23 cellular contexts compared by ENCODE assay signal in the genomic region with DNA sequence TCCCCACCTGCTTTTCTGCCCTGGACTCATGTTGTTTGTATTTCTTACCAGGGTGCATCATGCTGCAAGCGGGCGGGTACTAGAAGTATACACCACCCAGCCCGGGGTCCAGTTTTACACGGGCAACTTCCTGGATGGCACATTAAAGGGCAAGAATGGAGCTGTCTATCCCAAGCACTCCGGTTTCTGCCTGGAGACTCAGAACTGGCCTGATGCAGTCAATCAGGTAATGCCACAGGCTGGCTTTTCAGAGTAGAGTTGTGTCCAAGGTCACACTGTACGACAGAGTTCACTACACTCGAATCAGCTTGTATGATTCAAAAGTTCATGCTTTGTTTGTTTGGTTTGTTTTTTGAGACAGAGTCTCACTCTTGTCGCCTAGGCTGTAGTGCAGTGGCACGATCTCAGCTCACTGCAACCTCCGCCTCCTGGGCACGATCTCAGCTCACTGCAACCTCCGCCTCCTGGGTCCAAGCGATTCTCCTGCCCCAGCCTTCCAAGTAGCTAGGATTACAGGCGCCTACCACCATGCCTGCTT. TPM values are rescaled to one million over a fixed set of nuclear protein-coding genes. Genes with fewer than 3 reads are reported as not detected.
DNase-seq lines count a peak whose midpoint lies in the region; ATAC-seq, FAIRE-seq and TF ChIP-seq lines count a peak whose summit lies in the region.
"Had no signal": no experiment of that assay in that cellular context is flagged by ENCODE, and none has a peak within 500 bp of the region (broad histone marks: within the 10 kb centered on the region; RNA-seq: fewer than 3 reads in every experiment).

No MANE protein-coding gene starts in this region.

- H3K4me2 ChIP-seq in HepG2 (ENCODE audit: low read depth, low read length): peak overlapping the region; percentile 71
- H3K4me2 ChIP-seq: BLaER1 had no signal

- no peak overlapping the region for H3K4me3 Mint-ChIP-seq in activated naive CD8-positive, alpha-beta T cell treated with anti-CD3 and anti-CD28 coated beads, Interleukin-2, amount 10 ng/mL, durations not matched to agents 7 days and 5 days
- H3K4me3 Mint-ChIP-seq in activated naive CD8-positive, alpha-beta T cell treated with anti-CD3 and anti-CD28 coated beads, Interleukin-2, amount 50 U/mL, for 24 hours: no peak overlapping the region
- H3K4me3 Mint-ChIP-seq: CD8-positive, alpha-beta T cell had no signal

- H3K4me1 ChIP-seq in HepG2 (ENCODE audit: insufficient read depth, low read length): peaks cover 67% of the 10 kb centered on the region
- H3K4me1 ChIP-seq in upper lobe of right lung: peaks cover 17% of the 10 kb centered on the region
- H3K4me1 ChIP-seq: BLaER1, SJCRH30 had no signal

- intact Hi-C loops in HepG2 (cut with micrococcal nuclease; ENCODE audit: unreplicated experiment): loop anchor here (2.0 to 10.0 kb wide), 3 partner anchors 44 to 357 kb away; partner anchors contain the start of genes ATL2 and HNRNPLL
- intact Hi-C loops in upper lobe of right lung (cut with DNase I): no loop called here

- no peak overlapping the region for H2AFZ ChIP-seq in HepG2 (ENCODE audit: low read length)

- no peaks in the 10 kb centered on the region for H3K9me3 ChIP-seq in HepG2 (ENCODE audit: low read length)
- H3K9me3 ChIP-seq in upper lobe of right lung: no peaks in the 10 kb centered on the region
- H3K9me3 ChIP-seq: BLaER1, Peyer's patch, SJCRH30 had no signal

- 0 out of 2 replicates have a peak, but pooled peaks have one; percentile 28 for TF ChIP-seq RAD21 in HepG2 (CRISPR knock-in tag; IDR thresholded peaks at IDR 0.05)

- DNase-seq in DMS53 (lab: John Stamatoyannopoulos, UW): peak; percentile 19
- no peak for DNase-seq in DMS53 treated with DMSO at 0.1 percent for 48 hours (lab: John Stamatoyannopoulos, UW; ENCODE audit: unreplicated experiment)
- DNase-seq in activated naive CD8-positive, alpha-beta T cell treated with anti-CD3 and anti-CD28 coated beads, Interleukin-2, amount 10 ng/mL, durations not matched to agents 7 days and 5 days: peak; percentile 10
- DNase-seq in activated naive CD8-positive, alpha-beta T cell treated with anti-CD3 and anti-CD28 coated beads, Interleukin-2, amount 50 U/mL, for 24 hours: no peak
- DNase-seq in HepG2 (ENCODE audit: low spot score): peak; percentile 89
- peak; percentile 31 for DNase-seq in upper lobe of right lung
- no peak for DNase-seq in SK-N-DZ (ENCODE audit: low spot score)
- DNase-seq: ACHN; CD8-positive, alpha-beta T cell; DMS153; GDM1; Kasumi-1; NCI-H1694; NCI-H2081; NCI-H2171; NCI-H446; NCI-H526; Peyer's patch; SJCRH30 had no signal

- H3K27ac ChIP-seq in HepG2 (ENCODE audit: extremely low read length, insufficient read depth, low read length) (peak overlapping the region; percentile 82), upper lobe of right lung (no peak overlapping the region)
- H3K27ac ChIP-seq: 22Rv1, BLaER1, Peyer's patch, SJCRH30 had no signal

- peak overlapping the region; percentile 25 for H3K9ac ChIP-seq in HepG2 (ENCODE audit: insufficient read depth, low read depth, low read length)
- H3K9ac ChIP-seq: BLaER1 had no signal

- peaks cover 1% of the 10 kb centered on the region for H3K4me1 Mint-ChIP-seq in activated naive CD8-positive, alpha-beta T cell treated with anti-CD3 and anti-CD28 coated beads, Interleukin-2, amount 10 ng/mL, durations not matched to agents 7 days and 5 days
- H3K4me1 Mint-ChIP-seq in activated naive CD8-positive, alpha-beta T cell treated with anti-CD3 and anti-CD28 coated beads, Interleukin-2, amount 50 U/mL, for 24 hours: no peaks in the 10 kb centered on the region

- POLR2A ChIA-PET in activated naive CD8-positive, alpha-beta T cell treated with anti-CD3 and anti-CD28 coated beads, Interleukin-2, amount 10 ng/mL, durations not matched to agents 7 days and 5 days (lab: Charles Lee): interaction anchor here (0.9 to 1.0 kb wide), 2 partner anchors 9 to 19 kb away, joined by 3 to 4 read pairs; partner anchors contain the start of gene SRSF7
- POLR2A ChIA-PET in HepG2 (lab: Yijun Ruan, JAX): interaction anchor here (0.9 to 5.5 kb wide), 14 partner anchors 10 to 150 kb away, joined by 3 to 92 read pairs (median 4); partner anchors contain the start of genes GALM, HNRNPLL and SRSF7

- no peaks in the 10 kb centered on the region for H3K79me2 ChIP-seq in HepG2 (ENCODE audit: insufficient read depth, low read length)

- peak in 1 of 2 experiments; percentile 65; a peak in 2 of 4 replicates for TF ChIP-seq EP300 in HepG2 (IDR thresholded peaks at IDR 0.05; ENCODE audit: low read depth in 2 of 2, low read length in 2 of 2)
- TF ChIP-seq EP300 in HepG2 (CRISPR knock-in tag; IDR thresholded peaks at IDR 0.05; ENCODE audit: borderline replicate concordance): no peak

- H3K9me3 Mint-ChIP-seq in activated naive CD8-positive, alpha-beta T cell treated with anti-CD3 and anti-CD28 coated beads, Interleukin-2, amount 10 ng/mL, durations not matched to agents 7 days and 5 days: no peaks in the 10 kb centered on the region
- no peaks in the 10 kb centered on the region for H3K9me3 Mint-ChIP-seq in activated naive CD8-positive, alpha-beta T cell treated with anti-CD3 and anti-CD28 coated beads, Interleukin-2, amount 50 U/mL, for 24 hours
- H3K9me3 Mint-ChIP-seq: CD8-positive, alpha-beta T cell had no signal

- no peak for ATAC-seq in activated naive CD8-positive, alpha-beta T cell treated with anti-CD3 and anti-CD28 coated beads, Interleukin-2, amount 10 ng/mL, durations not matched to agents 7 days and 5 days (ENCODE audit: low read depth)
- no peak for ATAC-seq in activated naive CD8-positive, alpha-beta T cell treated with anti-CD3 and anti-CD28 coated beads, Interleukin-2, amount 50 U/mL, for 24 hours
- peak; percentile 87 for ATAC-seq in HepG2
- ATAC-seq in upper lobe of right lung: no peak
- ATAC-seq in HG02623 (IDR thresholded peaks at IDR 0.05; ENCODE audit: unreplicated experiment): no peak
- ATAC-seq: CD8-positive, alpha-beta T cell had no signal

- 16% methylated on average over 14 of the region's 14 CpGs for WGBS in HepG2 (ENCODE audit: low lambda C conversion rate)

- H3K27me3 ChIP-seq in HepG2 (ENCODE audit: control insufficient read depth in 1 of 2, insufficient read depth in 2 of 2, low read length in 2 of 2) (no peaks in the 10 kb centered on the region), upper lobe of right lung (no peaks in the 10 kb centered on the region)
- H3K27me3 ChIP-seq: BLaER1, Peyer's patch, SJCRH30 had no signal

- TF ChIP-seq POLR2A in HepG2 (IDR thresholded peaks at IDR 0.05; ENCODE audit: insufficient read depth in 1 of 2, low read depth in 2 of 2, low read length in 2 of 2): no peak

- no peaks in the 10 kb centered on the region for H4K20me1 ChIP-seq in HepG2 (ENCODE audit: insufficient read depth, low read length)

- in situ Hi-C loops in HepG2 (cut with HindIII; ENCODE audit: extremely low pct_ligation_motif_present, low pct_unique_long_range_greater_than_20kb): loop anchor here (25.0 kb wide), 1 partner anchor 419 kb away; no protein-coding TSS in a partner anchor

- H3K36me3 Mint-ChIP-seq in activated naive CD8-positive, alpha-beta T cell treated with anti-CD3 and anti-CD28 coated beads, Interleukin-2, amount 10 ng/mL, durations not matched to agents 7 days and 5 days: peaks cover 14% of the 10 kb centered on the region
- H3K36me3 Mint-ChIP-seq in activated naive CD8-positive, alpha-beta T cell treated with anti-CD3 and anti-CD28 coated beads, Interleukin-2, amount 50 U/mL, for 24 hours (ENCODE audit: low read depth): peaks cover 17% of the 10 kb centered on the region

- FAIRE-seq in HepG2 (lab: Jason Lieb, UNC): peak; percentile 98
- FAIRE-seq: GM18507 had no signal

- CTCF ChIA-PET in HepG2 (lab: Yijun Ruan, JAX; ENCODE audit: low intra/inter-chr PET ratio, low total read pairs): no interaction called here

- H3K36me3 ChIP-seq in HepG2 (replicated peaks in 1 of 2; ENCODE audit: control insufficient read depth in 1 of 2, insufficient read depth in 2 of 2, low read length in 2 of 2): peaks cover 20 to 23% of the 10 kb centered on the region in 2 experiments
- H3K36me3 ChIP-seq in upper lobe of right lung: peaks cover 39% of the 10 kb centered on the region

- no peak overlapping the region for H3K27ac Mint-ChIP-seq in activated naive CD8-positive, alpha-beta T cell treated with anti-CD3 and anti-CD28 coated beads, Interleukin-2, amount 10 ng/mL, durations not matched to agents 7 days and 5 days
- no peak overlapping the region for H3K27ac Mint-ChIP-seq in activated naive CD8-positive, alpha-beta T cell treated with anti-CD3 and anti-CD28 coated beads, Interleukin-2, amount 50 U/mL, for 24 hours
- H3K27ac Mint-ChIP-seq: CD8-positive, alpha-beta T cell had no signal

- no TSS peak for BruUV-seq in HepG2 (replicated peaks; lab: Mats Ljungman, UMichigan)

- TF ChIP-seq CTCF in HepG2 (CRISPR knock-in tag; IDR thresholded peaks at IDR 0.05) (peak; percentile 24; the same call in 1 of the 2 replicates), upper lobe of right lung (IDR thresholded peaks at IDR 0.05) (no peak)

- no peaks in the 10 kb centered on the region for H3K27me3 Mint-ChIP-seq in activated naive CD8-positive, alpha-beta T cell treated with anti-CD3 and anti-CD28 coated beads, Interleukin-2, amount 10 ng/mL, durations not matched to agents 7 days and 5 days
- no peaks in the 10 kb centered on the region for H3K27me3 Mint-ChIP-seq in activated naive CD8-positive, alpha-beta T cell treated with anti-CD3 and anti-CD28 coated beads, Interleukin-2, amount 50 U/mL, for 24 hours

- H3K4me3 ChIP-seq in HepG2 (replicated peaks in 1 of 3; ENCODE audit: insufficient read depth in 1 of 3, low read depth in 2 of 3, low read length in 3 of 3) (peak overlapping the region in 1 of 3 experiments; percentile 27; a peak in 2 of 6 replicates), upper lobe of right lung (no peak overlapping the region)
- H3K4me3 ChIP-seq: BLaER1, Peyer's patch, SJCRH30 had no signal

RNA-seq across cellular contexts. Expression of gene SRSF7, which starts 19.4 kb away (rescaled TPM):
- total RNA-seq in activated naive CD8-positive, alpha-beta T cell treated with anti-CD3 and anti-CD28 coated beads, Interleukin-2, amount 10 ng/mL, durations not matched to agents 7 days and 5 days: 100 to 1,000 TPM; 315 to 318 TPM
- total RNA-seq in HepG2 (2016; rRNA removed; fragmentation: Illumina TruSeq; extraction: Trizol): 275 and 377 TPM in 2 replicates
- total RNA-seq in HepG2 (2016; cell fraction: cytosol; rRNA removed; fragmentation: Illumina TruSeq; extraction: Trizol; ENCODE audit: low read depth): 67.2 and 80.5 TPM in 2 replicates
- total RNA-seq in HepG2 (2016; cell fraction: insoluble cytoplasmic fraction; rRNA removed; fragmentation: Illumina TruSeq; extraction: Trizol): 285 and 392 TPM in 2 replicates
- total RNA-seq in HepG2 (2016; cell fraction: membrane; rRNA removed; fragmentation: Illumina TruSeq; extraction: Trizol): 77.6 and 84.5 TPM in 2 replicates
- 186 and 191 TPM in 2 replicates for total RNA-seq in HepG2 (2016; cell fraction: nucleus; rRNA removed; fragmentation: Illumina TruSeq; extraction: Trizol)
- polyA plus RNA-seq in HepG2 (2011; rRNA removed): 154 and 172 TPM in 2 replicates
- 76.4 and 98.0 TPM in 2 replicates for polyA plus RNA-seq in HepG2 (2011; cell fraction: cytosol; rRNA removed)
- polyA plus RNA-seq in HepG2 (2011; cell fraction: nucleus; rRNA removed): 231 and 316 TPM in 2 replicates
- polyA plus RNA-seq in HepG2 (2012): 106 and 123 TPM in 2 replicates
- polyA plus RNA-seq in HepG2 (2016; cell fraction: cytosol; fragmentation: Illumina TruSeq; extraction: Trizol; ENCODE audit: low read depth): 48.7 and 55.5 TPM in 2 replicates
- polyA plus RNA-seq in HepG2 (2016; cell fraction: insoluble cytoplasmic fraction; fragmentation: Illumina TruSeq; extraction: Trizol; ENCODE audit: low read depth): 378 and 417 TPM in 2 replicates
- polyA plus RNA-seq in HepG2 (2016; cell fraction: membrane; fragmentation: Illumina TruSeq; extraction: Trizol; ENCODE audit: low read depth): 45.0 and 50.4 TPM in 2 replicates
- polyA plus RNA-seq in HepG2 (2016; cell fraction: nucleus; fragmentation: Illumina TruSeq; extraction: Trizol; ENCODE audit: insufficient read depth, low read depth): 359 and 362 TPM in 2 replicates
- polyA minus RNA-seq in HepG2 (2011; rRNA and poly(A)+ RNA removed; ENCODE audit: low replicate concordance): 67.1 and 233 TPM in 2 replicates
- 41.8 and 45.7 TPM in 2 replicates for polyA minus RNA-seq in HepG2 (2011; cell fraction: cytosol; rRNA and poly(A)+ RNA removed)
- 175 and 230 TPM in 2 replicates for polyA minus RNA-seq in HepG2 (2011; cell fraction: nucleus; rRNA and poly(A)+ RNA removed)
- 112 TPM for total RNA-seq in upper lobe of right lung
- polyA plus RNA-seq in SK-N-DZ (2014; cell fraction: cytosol; rRNA removed): 294 and 327 TPM in 2 replicates
- 723 and 849 TPM in 2 replicates for polyA plus RNA-seq in SK-N-DZ (2014; cell fraction: nucleus; rRNA removed)

RNA-seq across cellular contexts. Expression of gene GEMIN6, which starts 46.3 kb away (rescaled TPM):
- total RNA-seq in activated naive CD8-positive, alpha-beta T cell treated with anti-CD3 and anti-CD28 coated beads, Interleukin-2, amount 10 ng/mL, durations not matched to agents 7 days and 5 days: 10 to 100 TPM; 15.2 to 16.1 TPM
- total RNA-seq in HepG2 (2016; rRNA removed; fragmentation: Illumina TruSeq; extraction: Trizol) (43.2 and 62.7 TPM in 2 replicates), upper lobe of right lung (10.6 TPM)
- total RNA-seq in HepG2 (2016; cell fraction: cytosol; rRNA removed; fragmentation: Illumina TruSeq; extraction: Trizol; ENCODE audit: low read depth): 12.7 and 14.8 TPM in 2 replicates
- 46.9 and 68.8 TPM in 2 replicates for total RNA-seq in HepG2 (2016; cell fraction: insoluble cytoplasmic fraction; rRNA removed; fragmentation: Illumina TruSeq; extraction: Trizol)
- total RNA-seq in HepG2 (2016; cell fraction: membrane; rRNA removed; fragmentation: Illumina TruSeq; extraction: Trizol): 27.5 and 31.0 TPM in 2 replicates
- 11.9 and 15.9 TPM in 2 replicates for total RNA-seq in HepG2 (2016; cell fraction: nucleus; rRNA removed; fragmentation: Illumina TruSeq; extraction: Trizol)
- 13.0 and 14.4 TPM in 2 replicates for polyA plus RNA-seq in HepG2 (2011; rRNA removed)
- 7.9 and 12.4 TPM in 2 replicates for polyA plus RNA-seq in HepG2 (2011; cell fraction: cytosol; rRNA removed)
- polyA plus RNA-seq in HepG2 (2011; cell fraction: nucleus; rRNA removed): 1.6 and 3.7 TPM in 2 replicates
- 15.2 and 30.2 TPM in 2 replicates for polyA plus RNA-seq in HepG2 (2012)
- 12.3 and 13.5 TPM in 2 replicates for polyA plus RNA-seq in HepG2 (2016; cell fraction: cytosol; fragmentation: Illumina TruSeq; extraction: Trizol; ENCODE audit: low read depth)
- 58.6 and 61.6 TPM in 2 replicates for polyA plus RNA-seq in HepG2 (2016; cell fraction: insoluble cytoplasmic fraction; fragmentation: Illumina TruSeq; extraction: Trizol; ENCODE audit: low read depth)
- polyA plus RNA-seq in HepG2 (2016; cell fraction: membrane; fragmentation: Illumina TruSeq; extraction: Trizol; ENCODE audit: low read depth): 18.4 and 19.5 TPM in 2 replicates
- polyA plus RNA-seq in HepG2 (2016; cell fraction: nucleus; fragmentation: Illumina TruSeq; extraction: Trizol; ENCODE audit: insufficient read depth, low read depth): 23.2 and 25.7 TPM in 2 replicates
- polyA minus RNA-seq in HepG2 (2011; rRNA and poly(A)+ RNA removed; ENCODE audit: low replicate concordance): 2.1 and 7.0 TPM in 2 replicates
- 6.2 and 8.2 TPM in 2 replicates for polyA minus RNA-seq in HepG2 (2011; cell fraction: cytosol; rRNA and poly(A)+ RNA removed)
- polyA minus RNA-seq in HepG2 (2011; cell fraction: nucleus; rRNA and poly(A)+ RNA removed): 1.7 and 2.9 TPM in 2 replicates
- polyA plus RNA-seq in SK-N-DZ (2014; cell fraction: cytosol; rRNA removed): 17.3 and 23.6 TPM in 2 replicates
- 11.0 and 13.0 TPM in 2 replicates for polyA plus RNA-seq in SK-N-DZ (2014; cell fraction: nucleus; rRNA removed)

Comparison
In these comparisons a context has a peak if more than half of its experiments do, and no peak if none do; other contexts are left out.
1. DNase-seq: peak in DMS53 (single experiment), activated naive CD8-positive, alpha-beta T cell treated with anti-CD3 and anti-CD28 coated beads, Interleukin-2, amount 10 ng/mL, durations not matched to agents 7 days and 5 days (single experiment), HepG2 (single experiment) and upper lobe of right lung (single experiment); none in DMS53 treated with DMSO at 0.1 percent for 48 hours (single experiment), activated naive CD8-positive, alpha-beta T cell treated with anti-CD3 and anti-CD28 coated beads, Interleukin-2, amount 50 U/mL, for 24 hours (single experiment) and SK-N-DZ (single experiment).